Comparison of ENCODE assay signal across 8 cellular contexts in the genomic region with DNA sequence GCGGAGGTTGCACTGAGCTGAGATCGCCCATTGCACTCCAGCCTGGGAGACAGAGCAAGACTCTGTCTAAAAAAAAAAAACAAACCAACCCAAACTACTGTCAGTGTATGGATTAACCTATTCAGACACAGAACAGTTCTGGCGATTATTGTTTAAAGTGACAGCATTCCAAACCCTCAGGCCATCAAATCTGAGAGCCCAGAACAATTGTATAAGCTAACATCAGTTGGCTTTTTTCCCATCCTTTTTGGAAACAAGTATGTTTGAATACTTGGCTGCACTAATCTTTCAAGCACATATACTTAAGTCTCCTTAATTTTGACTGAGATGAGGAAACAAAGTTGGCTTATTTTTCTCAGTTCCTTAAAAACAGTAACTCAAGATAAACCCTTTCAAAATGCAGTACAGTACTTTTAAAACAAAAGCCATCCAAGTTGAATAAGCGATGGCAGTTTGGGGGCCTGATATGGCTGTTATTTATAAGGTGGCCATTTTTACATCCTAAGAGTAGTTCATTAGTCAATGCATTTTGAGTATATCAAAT. TPM values are rescaled to one million over a fixed set of nuclear protein-coding genes. Genes with fewer than 3 reads are reported as not detected.
DNase-seq lines count a peak whose midpoint lies in the region; ATAC-seq and TF ChIP-seq lines count a peak whose summit lies in the region.

No MANE protein-coding gene starts in this region.

- intact Hi-C loops in A673 (cut with micrococcal nuclease; ENCODE audit: unreplicated experiment) = loop anchor here (1.0 to 2.0 kb wide), 3 partner anchors 53 to 169 kb away; partner anchors contain the start of gene ADORA2B

- peaks cover 24% of the 10 kb centered on the region for H3K4me1 Mint-ChIP-seq in activated naive CD8-positive, alpha-beta T cell treated with anti-CD3 and anti-CD28 coated beads for 36 hours

- CTCF ChIA-PET in A673 (lab: Charles Lee) = interaction anchor here (0.7 to 1.6 kb wide), 2 partner anchors 53 to 117 kb away, joined by 5 read pairs; partner anchors contain the start of gene ADORA2B

- TF ChIP-seq CTCF in A673 (conservative IDR thresholded peaks at IDR 0.05; ENCODE audit: low read depth, low read length) (no peak), HFF-Myc (IDR thresholded peaks at IDR 0.05; ENCODE audit: low read depth, low read length, missing control alignments) (no peak)

- H3K9me3 ChIP-seq in A673 (ENCODE audit: low read depth, low read length, poor library complexity, severe bottlenecking) (peaks cover 8% of the 10 kb centered on the region), mucosa of rectum (ENCODE audit: control insufficient read depth in 2 of 2, low read length in 2 of 2) (no peaks in the 10 kb centered on the region)

- H3K9ac ChIP-seq in mucosa of rectum (ENCODE audit: low read depth in 1 of 2, low read length in 2 of 2) = no peak overlapping the region

- no peak for DNase-seq in A673 (ENCODE audit: low spot score)
- no peak for DNase-seq in HFF-Myc (ENCODE audit: extremely low read depth, low read depth)
- DNase-seq in activated naive CD8-positive, alpha-beta T cell treated with anti-CD3 and anti-CD28 coated beads for 36 hours = no peak
- DNase-seq in RKO (ENCODE audit: low spot score) = no peak

- H3K36me3 ChIP-seq in A673 (ENCODE audit: insufficient read depth, low read length, poor library complexity, severe bottlenecking) (peaks cover 23% of the 10 kb centered on the region), mucosa of rectum (ENCODE audit: control insufficient read depth in 2 of 2, insufficient read depth in 2 of 2, low read length in 2 of 2) (peaks cover 18 to 19% of the 10 kb centered on the region in 2 donors)

- TSS peak; percentile 63 for BruUV-seq in A673 (replicated peaks; lab: Mats Ljungman, UMichigan)

- peaks cover 4% of the 10 kb centered on the region for H3K9me3 Mint-ChIP-seq in activated naive CD8-positive, alpha-beta T cell treated with anti-CD3 and anti-CD28 coated beads for 36 hours

- ATAC-seq in HG02885 (IDR thresholded peaks at IDR 0.05; ENCODE audit: poor library complexity, unreplicated experiment) (no peak), GM21723 (IDR thresholded peaks at IDR 0.05; ENCODE audit: unreplicated experiment) (no peak), HG03460 (IDR thresholded peaks at IDR 0.05; ENCODE audit: unreplicated experiment) (no peak)

- H3K27me3 ChIP-seq in A673 (replicated peaks; ENCODE audit: insufficient read depth, low read depth, low read length, poor library complexity) (no peaks in the 10 kb centered on the region), mucosa of rectum (ENCODE audit: control insufficient read depth in 2 of 2, insufficient read depth in 2 of 2, low read length in 2 of 2) (no peaks in the 10 kb centered on the region)

- no peaks in the 10 kb centered on the region for H3K27me3 Mint-ChIP-seq in activated naive CD8-positive, alpha-beta T cell treated with anti-CD3 and anti-CD28 coated beads for 36 hours

- H3K4me3 ChIP-seq in A673 (ENCODE audit: low read depth, low read length, poor library complexity, severe bottlenecking) = peak overlapping the region; percentile 86
- peak overlapping the region; percentile 71; the same call in 1 of the 2 replicates for H3K4me3 ChIP-seq in HFF-Myc (replicated peaks; ENCODE audit: low read depth, low read length)
- peak overlapping the region; percentile 58 to 88 for H3K4me3 ChIP-seq in mucosa of rectum (ENCODE audit: low read length in 2 of 2)

- H3K27ac ChIP-seq in A673 (ENCODE audit: low read depth, low read length, poor library complexity, severe bottlenecking) (no peak overlapping the region), mucosa of rectum (ENCODE audit: low read depth in 2 of 2, low read length in 2 of 2) (no peak overlapping the region)

- H3K27ac Mint-ChIP-seq in activated naive CD8-positive, alpha-beta T cell treated with anti-CD3 and anti-CD28 coated beads for 36 hours = peak overlapping the region; percentile 98

- H3K36me3 Mint-ChIP-seq in activated naive CD8-positive, alpha-beta T cell treated with anti-CD3 and anti-CD28 coated beads for 36 hours = peaks cover 36% of the 10 kb centered on the region

- peaks cover 5% of the 10 kb centered on the region for H3K4me1 ChIP-seq in A673 (ENCODE audit: insufficient read depth, low read length, poor library complexity, severe bottlenecking)
- peaks cover 10 to 11% of the 10 kb centered on the region in 2 donors for H3K4me1 ChIP-seq in mucosa of rectum (ENCODE audit: control insufficient read depth in 2 of 2, insufficient read depth in 2 of 2, low read length in 2 of 2)

- H3K4me3 Mint-ChIP-seq in activated naive CD8-positive, alpha-beta T cell treated with anti-CD3 and anti-CD28 coated beads for 36 hours = peak overlapping the region; percentile 98

- POLR2A ChIA-PET in A673 (lab: Charles Lee; ENCODE audit: low non-redundant PET) = no interaction called here

RNA-seq across cellular contexts. Expression of gene ZSWIM7, which starts 1.4 kb away (rescaled TPM):
- 28.7 and 39.8 TPM in 2 replicates for total RNA-seq in A673 (2021)
- total RNA-seq in activated naive CD8-positive, alpha-beta T cell treated with anti-CD3 and anti-CD28 coated beads for 36 hours = 10 to 100 TPM; 10.8 to 13.4 TPM

RNA-seq across cellular contexts. Expression of gene TTC19, which starts 1.5 kb away (rescaled TPM):
- 44.5 and 53.8 TPM in 2 replicates for total RNA-seq in A673 (2021)
- 10 to 100 TPM; 39.7 to 41.2 TPM for total RNA-seq in activated naive CD8-positive, alpha-beta T cell treated with anti-CD3 and anti-CD28 coated beads for 36 hours

RNA-seq across cellular contexts. Expression of gene ADORA2B, which starts 53.2 kb away (rescaled TPM):
- total RNA-seq in A673 (2021) = 3.9 and 5.9 TPM in 2 replicates
- 1 to 10 TPM; 7.0 to 7.1 TPM for total RNA-seq in activated naive CD8-positive, alpha-beta T cell treated with anti-CD3 and anti-CD28 coated beads for 36 hours
